In the genomic region with DNA sequence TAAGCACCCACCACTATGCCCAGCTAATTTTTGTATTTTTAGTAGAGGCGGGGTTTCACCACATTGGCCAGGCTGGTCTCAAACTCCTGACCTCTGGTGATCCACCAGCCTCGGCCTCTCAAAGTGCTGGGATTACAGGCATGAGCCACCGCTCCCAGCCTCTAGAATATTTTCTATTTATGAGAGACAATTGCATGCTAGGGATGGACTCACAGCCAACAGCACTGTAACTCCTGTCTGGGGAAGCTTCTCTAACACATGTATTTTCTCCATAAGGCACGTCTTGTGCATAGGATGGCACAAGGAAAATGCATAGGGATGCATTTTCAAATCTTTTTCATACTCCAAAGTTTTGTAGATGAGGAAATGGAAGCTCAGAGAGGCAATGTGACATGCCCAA, we compare ENCODE assay signal across 11 cellular contexts. TPM values are rescaled to one million over a fixed set of nuclear protein-coding genes. Genes with fewer than 3 reads are reported as not detected.
"Had no signal": no experiment of that assay in that cellular context is flagged by ENCODE, and none has a peak within 500 bp of the region (broad histone marks: within the 10 kb centered on the region; RNA-seq: fewer than 3 reads in every experiment).

No MANE protein-coding gene starts in this region.

RNA-seq across cellular contexts. Expression of gene DDC, which starts 19.6 kb away (rescaled TPM):
- total RNA-seq: activated naive CD8-positive, alpha-beta T cell treated with anti-CD3 and anti-CD28 coated beads, Interleukin-2, amount 10 ng/mL, durations not matched to agents 7 days and 5 days; activated T-cell treated with anti-CD3 and anti-CD28 coated beads, Interleukin-2, amount 50 U/mL, for 72 hours; activated T-helper 1 cell treated with anti-CD3 and anti-CD28 coated beads, Interleukin-12 subunit alpha, Interleukin-12 subunit beta, Interleukin-2, Interleukin-4 antibody, amounts not matched to agents 30 ng/mL and 10 ng/mL and 1 ng/mL, durations not matched to agents 14 hours and 24 hours and 36 hours; activated T-helper 17 cell treated with anti-CD3 and anti-CD28 coated beads, Interleukin-2, amount 50 U/mL, for 72 hours; activated T-helper 2 cell treated with anti-CD3 and anti-CD28 coated beads, Interferon-gamma antibody, Interleukin-2, Interleukin-4, amounts not matched to agents 10 μg/mL and 5 μg/mL and 100 μg/mL, durations not matched to agents 14 hours and 24 hours and 36 hours; aorta; ascending aorta; astrocyte; bronchial epithelial cell; cardiac muscle cell; cardiac septum had no signal
